ENCODE assay signal across 15 cellular contexts in the genomic region with DNA sequence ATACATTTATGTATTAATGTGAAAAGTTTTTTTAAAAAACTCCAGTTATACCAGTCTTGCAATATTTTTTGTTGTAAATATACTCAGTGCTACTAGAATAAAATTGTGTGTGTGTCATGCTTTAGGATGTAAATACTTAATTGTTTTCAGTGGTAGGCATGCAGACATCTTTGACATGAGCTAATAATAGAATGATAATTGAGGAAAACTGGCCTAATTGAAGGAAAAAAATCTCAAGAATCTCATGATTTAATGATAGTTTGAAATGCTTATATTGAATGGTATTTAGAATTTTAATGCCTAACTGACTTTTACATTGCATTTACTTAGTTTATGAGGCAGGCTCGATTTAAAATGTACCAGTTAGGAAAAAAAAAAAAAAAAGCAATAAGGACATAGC. TPM values are rescaled to one million over a fixed set of nuclear protein-coding genes. Genes with fewer than 3 reads are reported as not detected.
"Had no signal": no experiment of that assay in that cellular context is flagged by ENCODE, and none has a peak within 500 bp of the region (broad histone marks: within the 10 kb centered on the region; RNA-seq: fewer than 3 reads in every experiment).

No MANE protein-coding gene starts in this region.

- H3K4me3 ChIP-seq: heart right ventricle, left lung, right atrium auricular region, suprapubic skin had no signal

- DNase-seq: activated CD4-positive, alpha-beta T cell treated with anti-CD3 and anti-CD28 coated beads for 1 hour; activated CD4-positive, alpha-beta T cell treated with anti-CD3 and anti-CD28 coated beads, Interleukin-2, amount 50 U/mL, for 4 hours; activated naive CD4-positive, alpha-beta T cell treated with anti-CD3 and anti-CD28 coated beads for 36 hours; activated naive CD8-positive, alpha-beta T cell treated with anti-CD3 and anti-CD28 coated beads, Interleukin-2, amount 50 U/mL, for 24 hours; dermis blood vessel endothelial cell; gastrocnemius medialis; heart right ventricle; left lung; mammary epithelial cell; T-cell; T-helper 9 cell; trophoblast cell had no signal

- H3K36me3 ChIP-seq: gastrocnemius medialis, heart right ventricle, left lung, right atrium auricular region, suprapubic skin had no signal

- H3K27me3 ChIP-seq: gastrocnemius medialis, right atrium auricular region had no signal

- H3K27ac ChIP-seq: epithelial cell of prostate, heart right ventricle, left lung, right atrium auricular region, suprapubic skin had no signal

- H3K9me3 ChIP-seq: gastrocnemius medialis, left lung, right atrium auricular region, suprapubic skin had no signal

RNA-seq across cellular contexts. Expression of a gene that starts 3.2 kb away (rescaled TPM):
- total RNA-seq: activated naive CD4-positive, alpha-beta T cell treated with anti-CD3 and anti-CD28 coated beads for 36 hours; T-cell had no signal
